In the genomic region with DNA sequence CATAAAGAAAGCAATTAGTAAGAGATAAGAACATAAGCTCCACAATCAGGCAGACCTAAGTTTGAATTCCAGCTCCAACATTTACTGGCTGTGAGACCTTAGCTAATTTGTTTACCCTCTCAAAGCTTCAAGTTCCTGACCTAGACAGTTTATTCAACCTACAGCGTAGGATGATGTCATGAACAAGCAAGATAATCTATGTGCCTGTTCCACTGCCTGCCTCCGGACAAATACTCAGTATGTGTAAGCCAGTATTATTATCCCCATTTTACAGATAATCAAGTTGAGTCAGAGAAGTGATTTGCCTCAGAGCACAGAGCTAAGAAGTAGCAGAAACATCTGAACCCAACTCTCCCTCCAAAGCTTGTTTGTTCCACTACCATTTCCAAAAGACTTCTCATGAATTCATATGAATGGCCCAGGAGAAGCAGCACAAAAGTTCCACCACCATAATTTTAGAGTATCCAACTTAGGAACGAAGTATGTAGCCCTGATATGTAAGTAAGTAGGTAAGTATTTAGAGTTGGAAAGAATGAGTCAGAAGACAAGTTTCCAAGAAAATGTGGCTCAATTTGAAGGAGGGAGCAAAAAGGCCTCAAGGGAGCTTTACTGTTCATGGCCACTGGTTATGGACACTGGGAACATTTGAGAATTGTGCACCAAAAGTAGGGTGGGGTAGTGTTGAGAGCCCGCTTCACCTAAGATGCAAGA, we compare ENCODE assay signal across 21 cellular contexts.
DNase-seq lines count a peak whose midpoint lies in the region; ATAC-seq and TF ChIP-seq lines count a peak whose summit lies in the region.
"Had no signal": no experiment of that assay in that cellular context is flagged by ENCODE, and none has a peak within 500 bp of the region (broad histone marks: within the 10 kb centered on the region; RNA-seq: fewer than 3 reads in every experiment).

No MANE protein-coding gene starts in this region.

- peak overlapping the region; percentile 29 for H3K27ac Mint-ChIP-seq in progenitor cell of endocrine pancreas
- H3K27ac Mint-ChIP-seq in effector memory CD8-positive, alpha-beta T cell: no peak overlapping the region
- H3K27ac Mint-ChIP-seq: activated CD4-positive, alpha-beta T cell treated with anti-CD3 and anti-CD28 coated beads, Interleukin-2, amount 10 ng/mL, durations not matched to agents 7 days and 5 days; activated naive CD4-positive, alpha-beta T cell treated with anti-CD3 and anti-CD28 coated beads for 36 hours; natural killer cell treated with Interleukin-12 subunit alpha and Interleukin-12 subunit beta and Interleukin-15 and Interleukin-18, amount 100 ng/mL, for 72 hours had no signal

- DNase-seq in NCI-H345 (lab: John Stamatoyannopoulos, UW): peak; percentile 4
- DNase-seq in NCI-H345 treated with DMSO at 0.1 percent for 48 hours (lab: John Stamatoyannopoulos, UW; ENCODE audit: unreplicated experiment): no peak
- DNase-seq in amniotic epithelial cell (ENCODE audit: low read depth): peak; percentile 38
- DNase-seq in fibroblast of the aortic adventitia (ENCODE audit: low read depth): peak; percentile 63
- no peak for DNase-seq in progenitor cell of endocrine pancreas (ENCODE audit: low spot score, unreplicated experiment)
- DNase-seq in activated CD8-positive, alpha-beta memory T cell treated with anti-CD3 and anti-CD28 coated beads, Interleukin-2, amount 50 U/mL, for 48 hours: no peak
- DNase-seq in effector memory CD8-positive, alpha-beta T cell: no peak
- DNase-seq: 8988T; activated CD4-positive, alpha-beta T cell treated with anti-CD3 and anti-CD28 coated beads, Interleukin-2, amount 10 ng/mL, durations not matched to agents 7 days and 5 days; activated naive CD4-positive, alpha-beta T cell treated with anti-CD3 and anti-CD28 coated beads for 36 hours; BE2C; caudate nucleus; effector CD4-positive, alpha-beta T cell; esophagus squamous epithelium; GF-D8; mesendoderm; NCI-H1436 treated with DMSO at 0.1 percent for 48 hours; thyroid gland had no signal

- H3K4me3 Mint-ChIP-seq in progenitor cell of endocrine pancreas (ENCODE audit: low read depth): no peak overlapping the region
- H3K4me3 Mint-ChIP-seq in effector memory CD8-positive, alpha-beta T cell: no peak overlapping the region
- H3K4me3 Mint-ChIP-seq: activated CD4-positive, alpha-beta T cell treated with anti-CD3 and anti-CD28 coated beads, Interleukin-2, amount 10 ng/mL, durations not matched to agents 7 days and 5 days; activated naive CD4-positive, alpha-beta T cell treated with anti-CD3 and anti-CD28 coated beads for 36 hours; natural killer cell treated with Interleukin-12 subunit alpha and Interleukin-12 subunit beta and Interleukin-15 and Interleukin-18, amount 100 ng/mL, for 72 hours had no signal

- no peak for ATAC-seq in effector memory CD8-positive, alpha-beta T cell (replicated peaks)
- no peak for ATAC-seq in GM21367 (IDR thresholded peaks at IDR 0.05; ENCODE audit: unreplicated experiment)
- ATAC-seq: GM12878; natural killer cell treated with Interleukin-12 subunit alpha and Interleukin-12 subunit beta and Interleukin-15 and Interleukin-18, amount 100 ng/mL, for 72 hours had no signal

- no peaks in the 10 kb centered on the region for H3K4me1 Mint-ChIP-seq in progenitor cell of endocrine pancreas (ENCODE audit: low read depth)
- H3K4me1 Mint-ChIP-seq in effector memory CD8-positive, alpha-beta T cell (ENCODE audit: low read depth in 2 of 2): no peaks in the 10 kb centered on the region
- H3K4me1 Mint-ChIP-seq: activated CD4-positive, alpha-beta T cell treated with anti-CD3 and anti-CD28 coated beads, Interleukin-2, amount 10 ng/mL, durations not matched to agents 7 days and 5 days had no signal

- H3K36me3 Mint-ChIP-seq in progenitor cell of endocrine pancreas (ENCODE audit: insufficient read depth): no peaks in the 10 kb centered on the region
- H3K36me3 Mint-ChIP-seq in effector memory CD8-positive, alpha-beta T cell (ENCODE audit: insufficient read depth): no peaks in the 10 kb centered on the region
- H3K36me3 Mint-ChIP-seq: natural killer cell treated with Interleukin-12 subunit alpha and Interleukin-12 subunit beta and Interleukin-15 and Interleukin-18, amount 100 ng/mL, for 72 hours had no signal

- H3K9me3 Mint-ChIP-seq in progenitor cell of endocrine pancreas (ENCODE audit: low read depth): no peaks in the 10 kb centered on the region
- H3K9me3 Mint-ChIP-seq in effector memory CD8-positive, alpha-beta T cell: peaks cover 0 to 13% of the 10 kb centered on the region in 2 donors
- H3K9me3 Mint-ChIP-seq: activated CD4-positive, alpha-beta T cell treated with anti-CD3 and anti-CD28 coated beads, Interleukin-2, amount 10 ng/mL, durations not matched to agents 7 days and 5 days; activated naive CD4-positive, alpha-beta T cell treated with anti-CD3 and anti-CD28 coated beads for 36 hours had no signal

- H3K27me3 Mint-ChIP-seq in progenitor cell of endocrine pancreas: no peaks in the 10 kb centered on the region
- no peaks in the 10 kb centered on the region for H3K27me3 Mint-ChIP-seq in effector memory CD8-positive, alpha-beta T cell
- H3K27me3 Mint-ChIP-seq: activated CD4-positive, alpha-beta T cell treated with anti-CD3 and anti-CD28 coated beads, Interleukin-2, amount 10 ng/mL, durations not matched to agents 7 days and 5 days; natural killer cell treated with Interleukin-12 subunit alpha and Interleukin-12 subunit beta and Interleukin-15 and Interleukin-18, amount 100 ng/mL, for 72 hours had no signal

- TF ChIP-seq CTCF in fibroblast of the aortic adventitia (IDR thresholded peaks at IDR 0.05; ENCODE audit: insufficient read depth, low read length): no peak
- no peak for TF ChIP-seq CTCF in progenitor cell of endocrine pancreas (IDR thresholded peaks at IDR 0.05; ENCODE audit: unreplicated experiment)

- no peak overlapping the region for H3K4me3 ChIP-seq in fibroblast of the aortic adventitia (ENCODE audit: low read depth, low read length)
- H3K4me3 ChIP-seq: esophagus squamous epithelium, GM12878, thyroid gland had no signal

Comparison
In these comparisons a context has a peak if more than half of its experiments do, and no peak if none do; other contexts are left out.
1. DNase-seq: peak in NCI-H345 (single experiment), amniotic epithelial cell (single experiment) and fibroblast of the aortic adventitia (single experiment); none in NCI-H345 treated with DMSO at 0.1 percent for 48 hours (single experiment), progenitor cell of endocrine pancreas (single experiment), activated CD8-positive, alpha-beta memory T cell treated with anti-CD3 and anti-CD28 coated beads, Interleukin-2, amount 50 U/mL, for 48 hours (single experiment) and effector memory CD8-positive, alpha-beta T cell (0 of 3).